Comparison of ENCODE assay signal across 16 cellular contexts in genomic region chr16:14369734-14370598, GRCh38.
DNase-seq lines count a peak whose midpoint lies in the region; ATAC-seq and TF ChIP-seq lines count a peak whose summit lies in the region.
"Had no signal": no experiment of that assay in that cellular context is flagged by ENCODE, and none has a peak within 500 bp of the region (broad histone marks: within the 10 kb centered on the region; RNA-seq: fewer than 3 reads in every experiment).

No MANE protein-coding gene starts in this region.

- intact Hi-C loops in MCF 10A (cut with micrococcal nuclease) (no loop called here), heart right ventricle (cut with DNase I) (no loop called here), sciatic nerve (cut with DNase I) (no loop called here)

- no peak overlapping the region for H3K4me3 Mint-ChIP-seq in MCF 10A (ENCODE audit: unreplicated experiment)
- H3K4me3 Mint-ChIP-seq: activated B cell treated with CpG ODN at 0.5 μM for 24 hours; activated naive CD8-positive, alpha-beta T cell; central memory CD8-positive, alpha-beta T cell had no signal

- TF ChIP-seq CTCF in MCF 10A (IDR thresholded peaks at IDR 0.05; ENCODE audit: unreplicated experiment), result no peak
- TF ChIP-seq CTCF in heart right ventricle (IDR thresholded peaks at IDR 0.05), result no peak

- H3K4me1 Mint-ChIP-seq in MCF 10A (ENCODE audit: insufficient read depth, unreplicated experiment), result peaks cover 9% of the 10 kb centered on the region
- H3K4me1 Mint-ChIP-seq: central memory CD8-positive, alpha-beta T cell had no signal

- no peaks in the 10 kb centered on the region for H3K27me3 Mint-ChIP-seq in MCF 10A (ENCODE audit: insufficient read depth, unreplicated experiment)
- H3K27me3 Mint-ChIP-seq: activated naive CD8-positive, alpha-beta T cell; progenitor cell of endocrine pancreas had no signal

- H3K36me3 Mint-ChIP-seq in MCF 10A (ENCODE audit: insufficient read depth, unreplicated experiment), result no peaks in the 10 kb centered on the region
- H3K36me3 Mint-ChIP-seq: activated naive CD8-positive, alpha-beta T cell had no signal

- WGBS in heart right ventricle, 2 donors, result 72 to 74% methylated on average over 26 of the region's 26 CpGs

- POLR2A ChIA-PET in MCF 10A (lab: Yijun Ruan, JAX), result interaction anchor here (0.6 to 2.3 kb wide), 2 partner anchors 9 to 695 kb away, joined by 3 to 6 read pairs; no protein-coding TSS in a partner anchor

- H3K4me1 ChIP-seq in heart right ventricle, result peaks cover 0 to 6% (median 0%) of the 10 kb centered on the region in 9 donors

- no peak overlapping the region for H3K4me3 ChIP-seq in heart right ventricle

- no peak overlapping the region for H3K27ac ChIP-seq in heart right ventricle

- no peaks in the 10 kb centered on the region for H3K27me3 ChIP-seq in heart right ventricle

- H3K27ac Mint-ChIP-seq in MCF 10A (ENCODE audit: low read depth, unreplicated experiment), result no peak overlapping the region
- H3K27ac Mint-ChIP-seq: activated B cell treated with CpG ODN at 0.5 μM for 24 hours; activated naive CD8-positive, alpha-beta T cell; progenitor cell of endocrine pancreas had no signal

- CTCF ChIA-PET in MCF 10A (lab: Yijun Ruan, JAX), result interaction anchor here (0.6 to 0.8 kb wide), 2 partner anchors 8 to 29 kb away, joined by 3 to 4 read pairs; no protein-coding TSS in a partner anchor

- ATAC-seq in heart right ventricle, result peak; percentile 40 to 90 (median 64)
- peak; percentile 68 for ATAC-seq in sciatic nerve
- ATAC-seq in HG03175 (IDR thresholded peaks at IDR 0.05; ENCODE audit: unreplicated experiment), result no peak

- no TSS peak for BruUV-seq in MCF 10A (replicated peaks; lab: Mats Ljungman, UMichigan)

- peak; percentile 17 for DNase-seq in ELR (ENCODE audit: low read depth)
- peak; percentile 60 for DNase-seq in MCF 10A (ENCODE audit: unreplicated experiment)
- peak; percentile 13 to 35 for DNase-seq in heart right ventricle
- no peak for DNase-seq in sciatic nerve (ENCODE audit: low spot score)
- no peak for DNase-seq in cerebellar nuclear complex (lab: John Stamatoyannopoulos, UW)
- DNase-seq in activated naive CD4-positive, alpha-beta T cell (lab: John Stamatoyannopoulos, UW), result no peak
- DNase-seq in activated naive CD4-positive, alpha-beta T cell treated with anti-CD3 and anti-CD28 coated beads, Interleukin-2, amount 50 U/mL, for 16 hours, result no peak
- DNase-seq: activated B cell treated with CpG ODN at 0.5 μM for 24 hours; DND-41; mesendoderm; NCI-H2029; stimulated activated CD4-positive, alpha-beta T cell treated with anti-CD3 and anti-CD28 coated beads, Interleukin-2, amount 100 ng/mL, for 24 hours had no signal

- no peaks in the 10 kb centered on the region for H3K9me3 ChIP-seq in heart right ventricle

- no peaks in the 10 kb centered on the region for H3K9me3 Mint-ChIP-seq in MCF 10A (ENCODE audit: unreplicated experiment)
- H3K9me3 Mint-ChIP-seq: activated B cell treated with CpG ODN at 0.5 μM for 24 hours; central memory CD8-positive, alpha-beta T cell had no signal

- H3K36me3 ChIP-seq in heart right ventricle, result no peaks in the 10 kb centered on the region

Comparison
In these comparisons a context has a peak if more than half of its experiments do, and no peak if none do; other contexts are left out.
1. DNase-seq: peak in ELR (single experiment), MCF 10A (single experiment) and heart right ventricle (2 of 2); none in sciatic nerve (single experiment), cerebellar nuclear complex (0 of 2), activated naive CD4-positive, alpha-beta T cell (0 of 4) and activated naive CD4-positive, alpha-beta T cell treated with anti-CD3 and anti-CD28 coated beads, Interleukin-2, amount 50 U/mL, for 16 hours (single experiment).